ENCODE assay signal across 8 cellular contexts in the genomic region with DNA sequence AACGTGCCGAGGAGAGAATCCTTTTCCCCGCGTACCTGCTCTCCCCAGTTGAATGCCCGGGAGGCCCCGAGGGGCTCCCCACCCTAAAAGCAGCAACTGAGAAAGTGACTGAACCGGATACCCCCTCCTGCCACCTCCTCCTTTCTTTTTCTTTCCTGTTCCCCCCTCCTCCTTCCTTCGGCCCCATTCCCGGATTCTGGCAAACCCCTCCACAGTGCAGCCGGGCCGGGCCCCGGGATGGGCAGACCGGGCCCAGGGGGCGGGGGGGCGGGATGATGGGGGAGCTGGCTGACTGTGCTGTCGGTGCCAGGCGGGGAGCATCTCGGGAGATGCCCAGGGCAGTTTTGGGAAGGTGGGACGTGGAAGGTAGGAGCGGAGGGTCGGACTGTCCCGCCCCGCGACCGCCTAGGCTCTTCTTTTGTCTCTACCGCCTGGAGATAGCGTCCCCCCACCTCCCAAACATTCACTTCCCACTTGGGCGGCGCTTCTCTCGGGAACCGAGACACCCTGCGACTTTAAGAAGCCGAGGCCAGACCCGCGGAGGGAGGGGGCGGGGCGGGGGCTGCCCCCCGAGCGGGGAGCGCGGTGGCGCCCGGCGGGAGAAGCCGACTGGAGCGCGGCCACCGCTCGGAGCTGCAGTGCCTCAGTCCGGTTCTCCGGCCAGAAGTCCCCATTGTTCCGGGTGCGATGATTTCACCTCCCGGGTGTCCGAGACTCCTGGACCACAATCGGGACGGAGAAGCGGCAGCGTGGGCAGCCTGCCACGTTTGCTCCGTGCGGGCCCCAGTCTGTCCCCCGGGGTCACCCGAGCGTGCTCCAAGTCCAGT. TPM values are rescaled to one million over a fixed set of nuclear protein-coding genes. Genes with fewer than 3 reads are reported as not detected.
A peak's percentile ranks its signal among the peaks of the same experiment; 100 is the strongest.
DNase-seq lines count a peak whose midpoint lies in the region; ATAC-seq and TF ChIP-seq lines count a peak whose summit lies in the region.

No MANE protein-coding gene starts in this region.

- peak overlapping the region; percentile 94 for H2AFZ ChIP-seq in Loucy (ENCODE audit: low read length)

- ATAC-seq in naive B cell (ENCODE audit: low read depth in 2 of 2) (no peak), esophagus mucosa (no peak), HG03108 (IDR thresholded peaks at IDR 0.05; ENCODE audit: unreplicated experiment) (no peak), HG03095 (IDR thresholded peaks at IDR 0.05; ENCODE audit: unreplicated experiment) (no peak)

- TF ChIP-seq CTCF in Loucy (conservative IDR thresholded peaks at IDR 0.05; ENCODE audit: low read length) (no peak), choroid plexus epithelial cell (conservative IDR thresholded peaks at IDR 0.05; ENCODE audit: low read depth, low read length) (no peak)

- H3K9ac ChIP-seq in Loucy (ENCODE audit: low read depth, low read length, poor library complexity, severe bottlenecking), result peak overlapping the region; percentile 57

- no peaks in the 10 kb centered on the region for H3K36me3 ChIP-seq in Loucy (ENCODE audit: insufficient read depth, low read length)

- peaks cover 8% of the 10 kb centered on the region for H3K4me1 ChIP-seq in Loucy (ENCODE audit: insufficient read depth, low read length, poor library complexity, severe bottlenecking)

- H3K27me3 Mint-ChIP-seq in naive B cell, result peaks cover 62 to 81% (median 79%) of the 10 kb centered on the region in 3 donors

- no peaks in the 10 kb centered on the region for H4K20me1 ChIP-seq in Loucy (ENCODE audit: insufficient read depth, low read length, poor library complexity, severe bottlenecking)

- peaks cover 6 to 25% of the 10 kb centered on the region in 2 donors for H3K36me3 Mint-ChIP-seq in naive B cell

- H3K9me2 ChIP-seq in Loucy (replicated peaks; ENCODE audit: low read depth, low read length), result no peaks in the 10 kb centered on the region

- peak overlapping the region in 3 of 6 donors; percentile 70 to 90 (median 90) for H3K27ac Mint-ChIP-seq in naive B cell

- no peaks in the 10 kb centered on the region for H3K9me3 ChIP-seq in Loucy (ENCODE audit: insufficient read depth, low read depth, low read length)

- peak overlapping the region; percentile 87 for H3K4me2 ChIP-seq in Loucy (ENCODE audit: low read depth, low read length, poor library complexity, severe bottlenecking)

- peak; percentile 72 for DNase-seq in GM03348 (ENCODE audit: low spot score)
- no peak for DNase-seq in choroid plexus epithelial cell (ENCODE audit: low read depth)
- no peak for DNase-seq in naive B cell
- no peak for DNase-seq in middle frontal gyrus (ENCODE audit: extremely low spot score, low spot score)

- H3K9me3 Mint-ChIP-seq in naive B cell, result peaks cover 4 to 29% (median 18%) of the 10 kb centered on the region in 7 donors

- H3K4me3 ChIP-seq in Loucy (ENCODE audit: low read length, poor library complexity, severe bottlenecking) (peak overlapping the region; percentile 84), choroid plexus epithelial cell (ENCODE audit: low read depth, low read length) (peak overlapping the region; percentile 53)

- no peaks in the 10 kb centered on the region; the same call in 1 of the 2 replicates for H3F3A ChIP-seq in Loucy (ENCODE audit: low read depth)

- H3K79me2 ChIP-seq in Loucy (ENCODE audit: insufficient read depth, low read length), result no peaks in the 10 kb centered on the region

- H3K4me1 Mint-ChIP-seq in naive B cell, result peaks cover 22 to 31% (median 31%) of the 10 kb centered on the region in 3 donors

- peaks cover 27% of the 10 kb centered on the region for H3K27me3 ChIP-seq in Loucy (ENCODE audit: insufficient read depth, low read length, poor library complexity, severe bottlenecking)

- peak overlapping the region; percentile 47 to 94 (median 76) for H3K4me3 Mint-ChIP-seq in naive B cell

RNA-seq across cellular contexts. Expression of a gene that starts 8.2 kb away (rescaled TPM):
- not detected for polyA plus RNA-seq in naive B cell (ENCODE audit: low read depth in 6 of 6)
- total RNA-seq in esophagus mucosa, result not detected

RNA-seq across cellular contexts. Expression of a gene that starts 9.2 kb away (rescaled TPM):
- polyA plus RNA-seq in naive B cell (ENCODE audit: low read depth in 6 of 6), result not detected
- total RNA-seq in esophagus mucosa, result not detected
